In genomic region chr15:75367406-75367912, GRCh38 we compare ENCODE assay signal across 1 cellular context.
TF ChIP-seq lines count a peak whose summit lies in the region.

No MANE protein-coding gene starts in this region.

TF ChIP-seq in H1, 55 proteins besides CTCF, POLR2A, EP300 and RAD21:
- TF ChIP-seq, protein P1, sequence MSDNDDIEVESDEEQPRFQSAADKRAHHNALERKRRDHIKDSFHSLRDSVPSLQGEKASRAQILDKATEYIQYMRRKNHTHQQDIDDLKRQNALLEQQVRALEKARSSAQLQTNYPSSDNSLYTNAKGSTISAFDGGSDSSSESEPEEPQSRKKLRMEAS (IDR thresholded peaks at IDR 0.05), result peak; percentile 88
- TF ChIP-seq E2F6 (IDR thresholded peaks at IDR 0.05), result peak; percentile 91
- no peak for TF ChIP-seq SAP30 (IDR thresholded peaks at IDR 0.05; ENCODE audit: insufficient read depth, insufficient replicate concordance, low read length)
